In genomic region chr1:25327864-25328790, GRCh38 we compare ENCODE assay signal across 10 cellular contexts. TPM values are rescaled to one million over a fixed set of nuclear protein-coding genes. Genes with fewer than 3 reads are reported as not detected.
DNase-seq lines count a peak whose midpoint lies in the region; ATAC-seq, FAIRE-seq and TF ChIP-seq lines count a peak whose summit lies in the region.
"Not testable (repeated sequence)": the region's sequence is repeated elsewhere in the genome, so short reads cannot be mapped to it uniquely, and the experiment has no call there.
"Had no signal": no experiment of that assay in that cellular context is flagged by ENCODE, and none has a peak within 500 bp of the region (broad histone marks: within the 10 kb centered on the region; RNA-seq: fewer than 3 reads in every experiment).

No MANE protein-coding gene starts in this region.

- DNase-seq in H54 (ENCODE audit: insufficient read length, low spot score); activated T-cell treated with anti-CD3 and anti-CD28 coated beads, Interleukin-2, amount 50 U/mL, for 72 hours; central memory CD8-positive, alpha-beta T cell (ENCODE audit: low spot score in 2 of 2); left ventricle myocardium superior; naive thymus-derived CD4-positive, alpha-beta T cell; stimulated activated naive CD8-positive, alpha-beta T cell treated with anti-CD3 and anti-CD28 coated beads, Interleukin-15, amount 100 ng/mL, for 72 hours: not testable (repeated sequence)

- FAIRE-seq in H54 (lab: Jason Lieb, UNC), result peak; percentile 20

- not testable (repeated sequence) for TF ChIP-seq POLR2A in H54 (IDR thresholded peaks at IDR 0.05; ENCODE audit: low read depth, low read length)

- not testable (repeated sequence) for H3K36me3 Mint-ChIP-seq in activated T-cell treated with anti-CD3 and anti-CD28 coated beads, Interleukin-2, amount 50 U/mL, for 72 hours (ENCODE audit: insufficient read depth in 2 of 2); naive thymus-derived CD4-positive, alpha-beta T cell
- H3K36me3 Mint-ChIP-seq in central memory CD8-positive, alpha-beta T cell (ENCODE audit: insufficient read depth), result peaks cover 19% of the 10 kb centered on the region

- POLR2A ChIA-PET in naive thymus-derived CD4-positive, alpha-beta T cell (lab: Charles Lee), result not testable (repeated sequence)

- not testable (repeated sequence) for H3K9me3 ChIP-seq in naive thymus-derived CD4-positive, alpha-beta T cell (ENCODE audit: control insufficient read depth in 2 of 3, low read length in 3 of 3)

- CTCF ChIA-PET in naive thymus-derived CD4-positive, alpha-beta T cell (lab: Charles Lee), result not testable (repeated sequence)

- not testable (repeated sequence) for H3K4me3 Mint-ChIP-seq in activated T-cell treated with anti-CD3 and anti-CD28 coated beads, Interleukin-2, amount 50 U/mL, for 72 hours; central memory CD8-positive, alpha-beta T cell; naive thymus-derived CD4-positive, alpha-beta T cell; stimulated activated naive CD8-positive, alpha-beta T cell treated with anti-CD3 and anti-CD28 coated beads, Interleukin-15, amount 100 ng/mL, for 72 hours

- H3K27me3 ChIP-seq in naive thymus-derived CD4-positive, alpha-beta T cell (ENCODE audit: control insufficient read depth in 2 of 2, insufficient read depth in 2 of 2, low read length in 2 of 2), result not testable (repeated sequence)

- H3K27ac ChIP-seq in naive thymus-derived CD4-positive, alpha-beta T cell (ENCODE audit: low read depth, low read length), result not testable (repeated sequence)

- H3K36me3 ChIP-seq in naive thymus-derived CD4-positive, alpha-beta T cell (ENCODE audit: control insufficient read depth in 2 of 3, insufficient read depth in 3 of 3, low read length in 3 of 3), result not testable (repeated sequence)

- H3K4me1 ChIP-seq in naive thymus-derived CD4-positive, alpha-beta T cell (ENCODE audit: control insufficient read depth in 2 of 2, insufficient read depth in 2 of 2, low read length in 2 of 2), result peaks cover 0 to 18% of the 10 kb centered on the region in 2 donors

- intact Hi-C loops in left ventricle myocardium superior (cut with micrococcal nuclease); naive thymus-derived CD4-positive, alpha-beta T cell (cut with micrococcal nuclease): not testable (repeated sequence)

- not testable (repeated sequence) for H3K27ac Mint-ChIP-seq in activated T-cell treated with anti-CD3 and anti-CD28 coated beads, Interleukin-2, amount 50 U/mL, for 72 hours; central memory CD8-positive, alpha-beta T cell (ENCODE audit: low read depth); naive thymus-derived CD4-positive, alpha-beta T cell; stimulated activated naive CD8-positive, alpha-beta T cell treated with anti-CD3 and anti-CD28 coated beads, Interleukin-15, amount 100 ng/mL, for 72 hours

- not testable (repeated sequence) for H3K27me3 Mint-ChIP-seq in activated T-cell treated with anti-CD3 and anti-CD28 coated beads, Interleukin-2, amount 50 U/mL, for 72 hours (ENCODE audit: low read depth); central memory CD8-positive, alpha-beta T cell; naive thymus-derived CD4-positive, alpha-beta T cell; stimulated activated naive CD8-positive, alpha-beta T cell treated with anti-CD3 and anti-CD28 coated beads, Interleukin-15, amount 100 ng/mL, for 72 hours

- H3K4me3 ChIP-seq in naive thymus-derived CD4-positive, alpha-beta T cell (ENCODE audit: low read length), result not testable (repeated sequence)

- ATAC-seq in activated CD4-positive, CD25-positive, alpha-beta regulatory T cell treated with anti-CD3 and anti-CD28 coated beads, Interleukin-2, amount 50 U/mL, for 24 hours, result peak; percentile 66 to 73
- ATAC-seq in activated T-cell treated with anti-CD3 and anti-CD28 coated beads, Interleukin-2, amount 50 U/mL, for 72 hours (replicated peaks in 1 of 2), result peak; percentile 73 to 80
- ATAC-seq in central memory CD8-positive, alpha-beta T cell (replicated peaks; ENCODE audit: extremely low read depth, poor library complexity, severe bottlenecking), result peak; percentile 95
- peak; percentile 66 for ATAC-seq in left ventricle myocardium superior
- peak; percentile 82 for ATAC-seq in naive thymus-derived CD4-positive, alpha-beta T cell
- ATAC-seq in stimulated activated naive CD8-positive, alpha-beta T cell treated with anti-CD3 and anti-CD28 coated beads, Interleukin-15, amount 100 ng/mL, for 72 hours, result peak; percentile 88

- not testable (repeated sequence) for H3K9me3 Mint-ChIP-seq in activated T-cell treated with anti-CD3 and anti-CD28 coated beads, Interleukin-2, amount 50 U/mL, for 72 hours; central memory CD8-positive, alpha-beta T cell; naive thymus-derived CD4-positive, alpha-beta T cell; stimulated activated naive CD8-positive, alpha-beta T cell treated with anti-CD3 and anti-CD28 coated beads, Interleukin-15, amount 100 ng/mL, for 72 hours

- peaks cover 22% of the 10 kb centered on the region for H3K4me1 Mint-ChIP-seq in activated T-cell treated with anti-CD3 and anti-CD28 coated beads, Interleukin-2, amount 50 U/mL, for 72 hours (ENCODE audit: low read depth)
- H3K4me1 Mint-ChIP-seq in central memory CD8-positive, alpha-beta T cell, result peaks cover 18% of the 10 kb centered on the region
- peaks cover 13 to 31% (median 25%) of the 10 kb centered on the region in 7 donors for H3K4me1 Mint-ChIP-seq in naive thymus-derived CD4-positive, alpha-beta T cell
- H3K4me1 Mint-ChIP-seq in stimulated activated naive CD8-positive, alpha-beta T cell treated with anti-CD3 and anti-CD28 coated beads, Interleukin-15, amount 100 ng/mL, for 72 hours, result peaks cover 25% of the 10 kb centered on the region

RNA-seq across cellular contexts. Expression of gene TMEM50A, which starts 10.0 kb away (rescaled TPM):
- total RNA-seq in activated T-cell treated with anti-CD3 and anti-CD28 coated beads, Interleukin-2, amount 50 U/mL, for 72 hours, result 100 to 1,000 TPM; 131 to 136 TPM
- 73.1 TPM for total RNA-seq in left ventricle myocardium superior
- total RNA-seq in naive thymus-derived CD4-positive, alpha-beta T cell, result 100 to 1,000 TPM in 1 of 5 experiments, 10 to 100 TPM in 4; 61.6 to 149 (median 79.0) TPM
- 100 to 1,000 TPM; 140 to 146 TPM for polyA plus RNA-seq in naive thymus-derived CD4-positive, alpha-beta T cell

RNA-seq across cellular contexts. Expression of gene RHD, which starts 55.8 kb away (rescaled TPM):
- under 1 TPM in 1 of 2 donors, not detected in 1; 0.12 TPM for total RNA-seq in activated T-cell treated with anti-CD3 and anti-CD28 coated beads, Interleukin-2, amount 50 U/mL, for 72 hours
- not detected for total RNA-seq in left ventricle myocardium superior
- total RNA-seq in naive thymus-derived CD4-positive, alpha-beta T cell, result under 1 TPM in 2 of 5 experiments, not detected in 3; 0.27 TPM
- polyA plus RNA-seq in naive thymus-derived CD4-positive, alpha-beta T cell, result under 1 TPM; 0.15 to 0.28 TPM
- total RNA-seq: Caco-2, NCI-H460 had no signal
- polyA plus RNA-seq: AG04450 had no signal
